In genomic region chr22:50190182-50190951, GRCh38 we compare ENCODE assay signal across 1 cellular context.
TF ChIP-seq lines count a peak whose summit lies in the region.

No MANE protein-coding gene starts in this region.

TF ChIP-seq in K562, 482 proteins besides CTCF, POLR2A, EP300 and RAD21 (continued from another document and continues in another):
- no peak for TF ChIP-seq HES1 (IDR thresholded peaks at IDR 0.05; ENCODE audit: low read depth)
- TF ChIP-seq CHD4 (IDR thresholded peaks at IDR 0.05; ENCODE audit: insufficient read depth, insufficient replicate concordance, low read depth, low read length, poor library complexity, severe bottlenecking), result no peak
- TF ChIP-seq USF1 (CRISPR knock-in tag; IDR thresholded peaks at IDR 0.05), result no peak
- no peak for TF ChIP-seq MCM2 (IDR thresholded peaks at IDR 0.05; ENCODE audit: low read depth)
- no peak for TF ChIP-seq HDAC6 (IDR thresholded peaks at IDR 0.05; ENCODE audit: low read depth, low read length)
- no peak for TF ChIP-seq LEF1 (IDR thresholded peaks at IDR 0.05)
- TF ChIP-seq NFYB (IDR thresholded peaks at IDR 0.05; ENCODE audit: extremely low read depth, insufficient read length), result peak; percentile 25
- peak in 1 of 3 experiments; percentile 87; a peak in 2 of 6 replicates for TF ChIP-seq ZBTB11 (CRISPR knock-in tag; IDR thresholded peaks at IDR 0.05)
- no peak for TF ChIP-seq PYGO2 (tag; IDR thresholded peaks at IDR 0.05)
- no peak for TF ChIP-seq ZNF583 (CRISPR knock-in tag; IDR thresholded peaks at IDR 0.05)
- no peak for TF ChIP-seq ELK3 (CRISPR knock-in tag; IDR thresholded peaks at IDR 0.05)
- TF ChIP-seq CREB3 (tag; conservative IDR thresholded peaks at IDR 0.05; ENCODE audit: low read depth), result 0 out of 2 replicates have a peak, but pooled peaks have one; percentile 32
- no peak for TF ChIP-seq ATF6 (CRISPR knock-in tag; IDR thresholded peaks at IDR 0.05)
- TF ChIP-seq BRCA1 (IDR thresholded peaks at IDR 0.05), result no peak
- TF ChIP-seq BRCA1 (CRISPR knock-in tag; IDR thresholded peaks at IDR 0.05), result no peak
- no peak for TF ChIP-seq ZBTB17 (CRISPR knock-in tag; IDR thresholded peaks at IDR 0.05)
- TF ChIP-seq ZBTB40 (IDR thresholded peaks at IDR 0.05), result peak; percentile 71
- no peak for TF ChIP-seq ZBTB40 (CRISPR knock-in tag; IDR thresholded peaks at IDR 0.05)
- TF ChIP-seq RBM14 (IDR thresholded peaks at IDR 0.05; ENCODE audit: borderline replicate concordance, insufficient read depth, low read depth, low read length), result no peak
- peak; percentile 44; the same call in 1 of the 2 replicates for TF ChIP-seq PHF8 (IDR thresholded peaks at IDR 0.05; ENCODE audit: borderline replicate concordance, low read length)
- no peak for TF ChIP-seq MAFK (IDR thresholded peaks at IDR 0.05; ENCODE audit: low read length)
- TF ChIP-seq POLR2G (IDR thresholded peaks at IDR 0.05; ENCODE audit: low read depth, low read length), result peak; percentile 74
- TF ChIP-seq MED1 (CRISPR knock-in tag; IDR thresholded peaks at IDR 0.05; ENCODE audit: borderline replicate concordance), result no peak
- no peak for TF ChIP-seq IRF1 (CRISPR knock-in tag; IDR thresholded peaks at IDR 0.05; ENCODE audit: borderline replicate concordance)
- TF ChIP-seq ZNF12 (CRISPR knock-in tag; IDR thresholded peaks at IDR 0.05), result no peak
- TF ChIP-seq ZBTB49 (CRISPR knock-in tag; IDR thresholded peaks at IDR 0.05; ENCODE audit: borderline replicate concordance), result no peak
- no peak for TF ChIP-seq TCF15 (CRISPR knock-in tag; IDR thresholded peaks at IDR 0.05)
- TF ChIP-seq KLF16 (IDR thresholded peaks at IDR 0.05), result no peak
- TF ChIP-seq NRF1 (conservative IDR thresholded peaks at IDR 0.05 in 1 of 2, IDR thresholded peaks at IDR 0.05 in 1 of 2), result peak; percentile 81 to 82
- peak; percentile 63; the same call in 1 of the 2 replicates for TF ChIP-seq ELF1 (tag; IDR thresholded peaks at IDR 0.05)
- TF ChIP-seq MEF2D (tag; conservative IDR thresholded peaks at IDR 0.05; ENCODE audit: low read depth), result no peak
- TF ChIP-seq CBFA2T3 (IDR thresholded peaks at IDR 0.05), result no peak
- 0 out of 2 replicates have a peak, but pooled peaks have one; percentile 20 for TF ChIP-seq CBX5 (IDR thresholded peaks at IDR 0.05; ENCODE audit: borderline replicate concordance, low read depth)
- no peak for TF ChIP-seq HDAC3 (IDR thresholded peaks at IDR 0.05; ENCODE audit: borderline replicate concordance, partially characterized antibody)
- no peak for TF ChIP-seq SMAD1 (IDR thresholded peaks at IDR 0.05; ENCODE audit: low read depth, low read length, partially characterized antibody)
- no peak for TF ChIP-seq CC2D1A (IDR thresholded peaks at IDR 0.05)
- no peak for TF ChIP-seq ZZZ3 (IDR thresholded peaks at IDR 0.05)
- no peak for TF ChIP-seq SRSF1 (IDR thresholded peaks at IDR 0.05; ENCODE audit: low read depth, low read length)
- peak; percentile 52; the same call in 1 of the 2 replicates for TF ChIP-seq CTBP1 (IDR thresholded peaks at IDR 0.05; ENCODE audit: borderline replicate concordance)
- TF ChIP-seq MCM7 (IDR thresholded peaks at IDR 0.05), result no peak
- TF ChIP-seq EGR1 (conservative IDR thresholded peaks at IDR 0.05), result 0 out of 2 replicates have a peak, but pooled peaks have one; percentile 16
- no peak for TF ChIP-seq SIRT6 (IDR thresholded peaks at IDR 0.05; ENCODE audit: low read depth, low read length)
- no peak for TF ChIP-seq PTRF (tag; IDR thresholded peaks at IDR 0.05)
